Comparison of ENCODE assay signal across 1 cellular context in the genomic region with DNA sequence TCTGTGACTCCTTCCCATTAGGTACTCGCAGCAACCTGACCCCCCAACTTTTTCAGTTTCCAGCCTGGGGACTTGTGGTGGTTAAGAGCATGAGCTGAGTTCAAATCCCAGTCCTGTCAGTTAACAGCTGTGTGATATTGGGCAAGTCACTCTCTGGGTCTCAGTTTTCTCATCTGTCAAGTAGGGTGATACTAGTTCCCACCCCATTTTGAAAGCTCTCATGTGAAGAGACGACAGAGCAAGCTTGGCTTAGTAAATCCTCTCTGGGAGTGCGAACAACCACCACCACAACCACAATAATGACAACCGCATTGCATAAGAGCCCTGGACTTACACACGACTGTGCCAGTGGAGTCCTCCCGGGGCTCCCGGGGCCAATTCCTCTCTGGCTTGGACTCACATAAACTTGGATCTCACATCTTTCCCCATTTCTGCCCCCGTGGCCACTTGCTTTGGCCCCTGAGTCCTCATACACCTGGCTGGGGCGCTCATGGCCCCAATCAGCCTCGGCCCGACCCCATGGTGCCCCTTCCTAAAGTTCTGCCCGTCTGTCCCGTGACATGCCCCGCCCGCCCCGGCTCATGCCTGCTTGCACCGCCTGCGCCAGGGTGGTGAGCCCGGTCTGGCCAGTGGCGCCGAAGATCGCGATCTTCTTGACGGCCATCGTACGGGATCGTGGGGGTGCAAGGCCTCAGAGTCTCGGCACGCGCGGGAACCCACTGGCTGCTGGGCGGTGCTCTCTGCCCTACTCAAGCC.
TF ChIP-seq lines count a peak whose summit lies in the region.

A gene (minus strand): TSS at position 721 of the 756 bp plus-strand sequence. CDS start 57 bp downstream, at position 664.

TF ChIP-seq in K562, 482 proteins besides CTCF, POLR2A, EP300 and RAD21 (continued from another document and continues in another):
- TF ChIP-seq, protein P1, sequence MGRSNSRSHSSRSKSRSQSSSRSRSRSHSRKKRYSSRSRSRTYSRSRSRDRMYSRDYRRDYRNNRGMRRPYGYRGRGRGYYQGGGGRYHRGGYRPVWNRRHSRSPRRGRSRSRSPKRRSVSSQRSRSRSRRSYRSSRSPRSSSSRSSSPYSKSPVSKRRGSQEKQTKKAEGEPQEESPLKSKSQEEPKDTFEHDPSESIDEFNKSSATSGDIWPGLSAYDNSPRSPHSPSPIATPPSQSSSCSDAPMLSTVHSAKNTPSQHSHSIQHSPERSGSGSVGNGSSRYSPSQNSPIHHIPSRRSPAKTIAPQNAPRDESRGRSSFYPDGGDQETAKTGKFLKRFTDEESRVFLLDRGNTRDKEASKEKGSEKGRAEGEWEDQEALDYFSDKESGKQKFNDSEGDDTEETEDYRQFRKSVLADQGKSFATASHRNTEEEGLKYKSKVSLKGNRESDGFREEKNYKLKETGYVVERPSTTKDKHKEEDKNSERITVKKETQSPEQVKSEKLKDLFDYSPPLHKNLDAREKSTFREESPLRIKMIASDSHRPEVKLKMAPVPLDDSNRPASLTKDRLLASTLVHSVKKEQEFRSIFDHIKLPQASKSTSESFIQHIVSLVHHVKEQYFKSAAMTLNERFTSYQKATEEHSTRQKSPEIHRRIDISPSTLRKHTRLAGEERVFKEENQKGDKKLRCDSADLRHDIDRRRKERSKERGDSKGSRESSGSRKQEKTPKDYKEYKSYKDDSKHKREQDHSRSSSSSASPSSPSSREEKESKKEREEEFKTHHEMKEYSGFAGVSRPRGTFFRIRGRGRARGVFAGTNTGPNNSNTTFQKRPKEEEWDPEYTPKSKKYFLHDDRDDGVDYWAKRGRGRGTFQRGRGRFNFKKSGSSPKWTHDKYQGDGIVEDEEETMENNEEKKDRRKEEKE (IDR thresholded peaks at IDR 0.05; ENCODE audit: borderline replicate concordance in 1 of 2, control insufficient read depth in 1 of 2, low read depth in 2 of 2, low read length in 1 of 2), result no peak
- TF ChIP-seq KDM4B (IDR thresholded peaks at IDR 0.05; ENCODE audit: borderline replicate concordance in 2 of 2, low read depth in 1 of 2) (no peak), HCFC1 (IDR thresholded peaks at IDR 0.05; ENCODE audit: low read depth, low read length) (peak; percentile 6; the same call in 1 of the 2 replicates), CAMTA2 (CRISPR knock-in tag; conservative IDR thresholded peaks at IDR 0.05) (peak; percentile 89; the same call in 1 of the 2 replicates), HNRNPL (IDR thresholded peaks at IDR 0.05; ENCODE audit: low read depth, low read length) (peak; percentile 82), GTF2E2 (tag; IDR thresholded peaks at IDR 0.05) (no peak), ZC3H4 (CRISPR knock-in tag; IDR thresholded peaks at IDR 0.05; ENCODE audit: borderline replicate concordance) (0 out of 2 replicates have a peak, but pooled peaks have one; percentile 35), GTF2A2 (tag; IDR thresholded peaks at IDR 0.05) (0 out of 2 replicates have a peak, but pooled peaks have one; percentile 58), ZFPM2 (CRISPR knock-in tag; IDR thresholded peaks at IDR 0.05) (0 out of 2 replicates have a peak, but pooled peaks have one; percentile 47), GATAD2A (IDR thresholded peaks at IDR 0.05) (peak; percentile 79; the same call in 1 of the 2 replicates), HDAC2 (IDR thresholded peaks at IDR 0.05) (peak; percentile 57; the same call in 1 of the 2 replicates), ZNF175 (CRISPR knock-in tag; IDR thresholded peaks at IDR 0.05; ENCODE audit: low read depth) (0 out of 2 replicates have a peak, but pooled peaks have one; percentile 18), C11orf30 (IDR thresholded peaks at IDR 0.05; ENCODE audit: low read depth) (no peak), PHF20 (IDR thresholded peaks at IDR 0.05; ENCODE audit: partially characterized antibody) (peak; percentile 78), NFRKB (IDR thresholded peaks at IDR 0.05; ENCODE audit: low read depth) (peak; percentile 53), MTA2 (IDR thresholded peaks at IDR 0.05; ENCODE audit: low read depth) (peak; percentile 37; the same call in 1 of the 2 replicates), GABPB1 (CRISPR knock-in tag; IDR thresholded peaks at IDR 0.05) (peak; percentile 35; the same call in 1 of the 2 replicates), TAF1 (IDR thresholded peaks at IDR 0.05; ENCODE audit: control insufficient read depth, extremely low read depth, insufficient read depth, low read length, severe bottlenecking) (peak; percentile 29), SREBF1 (IDR thresholded peaks at IDR 0.05; ENCODE audit: borderline replicate concordance, low read depth, low read length) (no peak), MYC (IDR thresholded peaks at IDR 0.05; ENCODE audit: low read depth, low read length) (0 out of 2 replicates have a peak, but pooled peaks have one; percentile 12), MYC (CRISPR knock-in tag; IDR thresholded peaks at IDR 0.05; ENCODE audit: borderline replicate concordance, low read depth) (peak; percentile 61; the same call in 1 of the 2 replicates), RCOR1 (IDR thresholded peaks at IDR 0.05; ENCODE audit: borderline replicate concordance in 1 of 2, low read depth in 2 of 2, low read length in 2 of 2) (peak; percentile 6 to 50; a peak in 2 of 4 replicates), BRD9 (IDR thresholded peaks at IDR 0.05; ENCODE audit: low read depth, partially characterized antibody) (peak; percentile 10), ERF (CRISPR knock-in tag; IDR thresholded peaks at IDR 0.05) (0 out of 2 replicates have a peak, but pooled peaks have one; percentile 19), ARHGAP35 (IDR thresholded peaks at IDR 0.05; ENCODE audit: partially characterized antibody) (peak; percentile 81), ZNF224 (CRISPR knock-in tag; IDR thresholded peaks at IDR 0.05) (no peak), SREBF2 (CRISPR knock-in tag; IDR thresholded peaks at IDR 0.05) (0 out of 2 replicates have a peak, but pooled peaks have one; percentile 41)
- TF ChIP-seq, protein P2, sequence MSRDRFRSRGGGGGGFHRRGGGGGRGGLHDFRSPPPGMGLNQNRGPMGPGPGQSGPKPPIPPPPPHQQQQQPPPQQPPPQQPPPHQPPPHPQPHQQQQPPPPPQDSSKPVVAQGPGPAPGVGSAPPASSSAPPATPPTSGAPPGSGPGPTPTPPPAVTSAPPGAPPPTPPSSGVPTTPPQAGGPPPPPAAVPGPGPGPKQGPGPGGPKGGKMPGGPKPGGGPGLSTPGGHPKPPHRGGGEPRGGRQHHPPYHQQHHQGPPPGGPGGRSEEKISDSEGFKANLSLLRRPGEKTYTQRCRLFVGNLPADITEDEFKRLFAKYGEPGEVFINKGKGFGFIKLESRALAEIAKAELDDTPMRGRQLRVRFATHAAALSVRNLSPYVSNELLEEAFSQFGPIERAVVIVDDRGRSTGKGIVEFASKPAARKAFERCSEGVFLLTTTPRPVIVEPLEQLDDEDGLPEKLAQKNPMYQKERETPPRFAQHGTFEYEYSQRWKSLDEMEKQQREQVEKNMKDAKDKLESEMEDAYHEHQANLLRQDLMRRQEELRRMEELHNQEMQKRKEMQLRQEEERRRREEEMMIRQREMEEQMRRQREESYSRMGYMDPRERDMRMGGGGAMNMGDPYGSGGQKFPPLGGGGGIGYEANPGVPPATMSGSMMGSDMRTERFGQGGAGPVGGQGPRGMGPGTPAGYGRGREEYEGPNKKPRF (IDR thresholded peaks at IDR 0.05; ENCODE audit: low read depth, low read length), result no peak
- TF ChIP-seq, protein P3, sequence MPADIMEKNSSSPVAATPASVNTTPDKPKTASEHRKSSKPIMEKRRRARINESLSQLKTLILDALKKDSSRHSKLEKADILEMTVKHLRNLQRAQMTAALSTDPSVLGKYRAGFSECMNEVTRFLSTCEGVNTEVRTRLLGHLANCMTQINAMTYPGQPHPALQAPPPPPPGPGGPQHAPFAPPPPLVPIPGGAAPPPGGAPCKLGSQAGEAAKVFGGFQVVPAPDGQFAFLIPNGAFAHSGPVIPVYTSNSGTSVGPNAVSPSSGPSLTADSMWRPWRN (IDR thresholded peaks at IDR 0.05; ENCODE audit: low read depth), result peak; percentile 28; the same call in 1 of the 2 replicates
- TF ChIP-seq, protein P4, sequence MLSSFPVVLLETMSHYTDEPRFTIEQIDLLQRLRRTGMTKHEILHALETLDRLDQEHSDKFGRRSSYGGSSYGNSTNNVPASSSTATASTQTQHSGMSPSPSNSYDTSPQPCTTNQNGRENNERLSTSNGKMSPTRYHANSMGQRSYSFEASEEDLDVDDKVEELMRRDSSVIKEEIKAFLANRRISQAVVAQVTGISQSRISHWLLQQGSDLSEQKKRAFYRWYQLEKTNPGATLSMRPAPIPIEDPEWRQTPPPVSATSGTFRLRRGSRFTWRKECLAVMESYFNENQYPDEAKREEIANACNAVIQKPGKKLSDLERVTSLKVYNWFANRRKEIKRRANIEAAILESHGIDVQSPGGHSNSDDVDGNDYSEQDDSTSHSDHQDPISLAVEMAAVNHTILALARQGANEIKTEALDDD (IDR thresholded peaks at IDR 0.05), result peak; percentile 4; the same call in 1 of the 2 replicates
- TF ChIP-seq, protein P5, sequence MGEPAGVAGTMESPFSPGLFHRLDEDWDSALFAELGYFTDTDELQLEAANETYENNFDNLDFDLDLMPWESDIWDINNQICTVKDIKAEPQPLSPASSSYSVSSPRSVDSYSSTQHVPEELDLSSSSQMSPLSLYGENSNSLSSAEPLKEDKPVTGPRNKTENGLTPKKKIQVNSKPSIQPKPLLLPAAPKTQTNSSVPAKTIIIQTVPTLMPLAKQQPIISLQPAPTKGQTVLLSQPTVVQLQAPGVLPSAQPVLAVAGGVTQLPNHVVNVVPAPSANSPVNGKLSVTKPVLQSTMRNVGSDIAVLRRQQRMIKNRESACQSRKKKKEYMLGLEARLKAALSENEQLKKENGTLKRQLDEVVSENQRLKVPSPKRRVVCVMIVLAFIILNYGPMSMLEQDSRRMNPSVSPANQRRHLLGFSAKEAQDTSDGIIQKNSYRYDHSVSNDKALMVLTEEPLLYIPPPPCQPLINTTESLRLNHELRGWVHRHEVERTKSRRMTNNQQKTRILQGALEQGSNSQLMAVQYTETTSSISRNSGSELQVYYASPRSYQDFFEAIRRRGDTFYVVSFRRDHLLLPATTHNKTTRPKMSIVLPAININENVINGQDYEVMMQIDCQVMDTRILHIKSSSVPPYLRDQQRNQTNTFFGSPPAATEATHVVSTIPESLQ (CRISPR knock-in tag; IDR thresholded peaks at IDR 0.05), result peak; percentile 55; the same call in 1 of the 2 replicates
- TF ChIP-seq, protein P6, sequence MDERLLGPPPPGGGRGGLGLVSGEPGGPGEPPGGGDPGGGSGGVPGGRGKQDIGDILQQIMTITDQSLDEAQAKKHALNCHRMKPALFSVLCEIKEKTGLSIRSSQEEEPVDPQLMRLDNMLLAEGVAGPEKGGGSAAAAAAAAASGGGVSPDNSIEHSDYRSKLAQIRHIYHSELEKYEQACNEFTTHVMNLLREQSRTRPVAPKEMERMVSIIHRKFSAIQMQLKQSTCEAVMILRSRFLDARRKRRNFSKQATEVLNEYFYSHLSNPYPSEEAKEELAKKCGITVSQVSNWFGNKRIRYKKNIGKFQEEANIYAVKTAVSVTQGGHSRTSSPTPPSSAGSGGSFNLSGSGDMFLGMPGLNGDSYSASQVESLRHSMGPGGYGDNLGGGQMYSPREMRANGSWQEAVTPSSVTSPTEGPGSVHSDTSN (CRISPR knock-in tag; IDR thresholded peaks at IDR 0.05; ENCODE audit: low read depth), result no peak
- TF ChIP-seq, protein P6 (tag; conservative IDR thresholded peaks at IDR 0.05; ENCODE audit: low read depth), result peak; percentile 28; the same call in 1 of the 2 replicates
- TF ChIP-seq, protein P7, sequence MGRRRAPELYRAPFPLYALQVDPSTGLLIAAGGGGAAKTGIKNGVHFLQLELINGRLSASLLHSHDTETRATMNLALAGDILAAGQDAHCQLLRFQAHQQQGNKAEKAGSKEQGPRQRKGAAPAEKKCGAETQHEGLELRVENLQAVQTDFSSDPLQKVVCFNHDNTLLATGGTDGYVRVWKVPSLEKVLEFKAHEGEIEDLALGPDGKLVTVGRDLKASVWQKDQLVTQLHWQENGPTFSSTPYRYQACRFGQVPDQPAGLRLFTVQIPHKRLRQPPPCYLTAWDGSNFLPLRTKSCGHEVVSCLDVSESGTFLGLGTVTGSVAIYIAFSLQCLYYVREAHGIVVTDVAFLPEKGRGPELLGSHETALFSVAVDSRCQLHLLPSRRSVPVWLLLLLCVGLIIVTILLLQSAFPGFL (CRISPR knock-in tag; IDR thresholded peaks at IDR 0.05), result no peak
- TF ChIP-seq, protein P8, sequence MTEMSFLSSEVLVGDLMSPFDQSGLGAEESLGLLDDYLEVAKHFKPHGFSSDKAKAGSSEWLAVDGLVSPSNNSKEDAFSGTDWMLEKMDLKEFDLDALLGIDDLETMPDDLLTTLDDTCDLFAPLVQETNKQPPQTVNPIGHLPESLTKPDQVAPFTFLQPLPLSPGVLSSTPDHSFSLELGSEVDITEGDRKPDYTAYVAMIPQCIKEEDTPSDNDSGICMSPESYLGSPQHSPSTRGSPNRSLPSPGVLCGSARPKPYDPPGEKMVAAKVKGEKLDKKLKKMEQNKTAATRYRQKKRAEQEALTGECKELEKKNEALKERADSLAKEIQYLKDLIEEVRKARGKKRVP (CRISPR knock-in tag; IDR thresholded peaks at IDR 0.05), result 0 out of 2 replicates have a peak, but pooled peaks have one; percentile 25
- TF ChIP-seq, protein P9, sequence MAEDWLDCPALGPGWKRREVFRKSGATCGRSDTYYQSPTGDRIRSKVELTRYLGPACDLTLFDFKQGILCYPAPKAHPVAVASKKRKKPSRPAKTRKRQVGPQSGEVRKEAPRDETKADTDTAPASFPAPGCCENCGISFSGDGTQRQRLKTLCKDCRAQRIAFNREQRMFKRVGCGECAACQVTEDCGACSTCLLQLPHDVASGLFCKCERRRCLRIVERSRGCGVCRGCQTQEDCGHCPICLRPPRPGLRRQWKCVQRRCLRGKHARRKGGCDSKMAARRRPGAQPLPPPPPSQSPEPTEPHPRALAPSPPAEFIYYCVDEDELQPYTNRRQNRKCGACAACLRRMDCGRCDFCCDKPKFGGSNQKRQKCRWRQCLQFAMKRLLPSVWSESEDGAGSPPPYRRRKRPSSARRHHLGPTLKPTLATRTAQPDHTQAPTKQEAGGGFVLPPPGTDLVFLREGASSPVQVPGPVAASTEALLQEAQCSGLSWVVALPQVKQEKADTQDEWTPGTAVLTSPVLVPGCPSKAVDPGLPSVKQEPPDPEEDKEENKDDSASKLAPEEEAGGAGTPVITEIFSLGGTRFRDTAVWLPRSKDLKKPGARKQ (CRISPR knock-in tag; IDR thresholded peaks at IDR 0.05), result no peak
- TF ChIP-seq, protein P10, sequence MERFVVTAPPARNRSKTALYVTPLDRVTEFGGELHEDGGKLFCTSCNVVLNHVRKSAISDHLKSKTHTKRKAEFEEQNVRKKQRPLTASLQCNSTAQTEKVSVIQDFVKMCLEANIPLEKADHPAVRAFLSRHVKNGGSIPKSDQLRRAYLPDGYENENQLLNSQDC (CRISPR knock-in tag; IDR thresholded peaks at IDR 0.05), result peak; percentile 44; the same call in 1 of the 2 replicates
